In genomic region chr17:82227629-82228277, GRCh38 we compare ENCODE assay signal across 1 cellular context.
TF ChIP-seq lines count a peak whose summit lies in the region.

No MANE protein-coding gene starts in this region.

TF ChIP-seq in HCT116, 20 proteins besides CTCF, POLR2A, EP300 and RAD21 (continued from another document):
- TF ChIP-seq ZBTB33 (IDR thresholded peaks at IDR 0.05; ENCODE audit: extremely low read depth, insufficient replicate concordance, low read length): no peak
- TF ChIP-seq CBX3 (IDR thresholded peaks at IDR 0.05; ENCODE audit: low read depth): no peak
- TF ChIP-seq CEBPB (IDR thresholded peaks at IDR 0.05; ENCODE audit: low read depth): no peak
- TF ChIP-seq SP1 (IDR thresholded peaks at IDR 0.05; ENCODE audit: low read depth): no peak
- no peak for TF ChIP-seq EZH2 (IDR thresholded peaks at IDR 0.05)
- TF ChIP-seq ATF3 (IDR thresholded peaks at IDR 0.05): no peak
- TF ChIP-seq ZNF274 (IDR thresholded peaks at IDR 0.05; ENCODE audit: low read depth, low read length): no peak
